ENCODE assay signal across 17 cellular contexts in the genomic region with DNA sequence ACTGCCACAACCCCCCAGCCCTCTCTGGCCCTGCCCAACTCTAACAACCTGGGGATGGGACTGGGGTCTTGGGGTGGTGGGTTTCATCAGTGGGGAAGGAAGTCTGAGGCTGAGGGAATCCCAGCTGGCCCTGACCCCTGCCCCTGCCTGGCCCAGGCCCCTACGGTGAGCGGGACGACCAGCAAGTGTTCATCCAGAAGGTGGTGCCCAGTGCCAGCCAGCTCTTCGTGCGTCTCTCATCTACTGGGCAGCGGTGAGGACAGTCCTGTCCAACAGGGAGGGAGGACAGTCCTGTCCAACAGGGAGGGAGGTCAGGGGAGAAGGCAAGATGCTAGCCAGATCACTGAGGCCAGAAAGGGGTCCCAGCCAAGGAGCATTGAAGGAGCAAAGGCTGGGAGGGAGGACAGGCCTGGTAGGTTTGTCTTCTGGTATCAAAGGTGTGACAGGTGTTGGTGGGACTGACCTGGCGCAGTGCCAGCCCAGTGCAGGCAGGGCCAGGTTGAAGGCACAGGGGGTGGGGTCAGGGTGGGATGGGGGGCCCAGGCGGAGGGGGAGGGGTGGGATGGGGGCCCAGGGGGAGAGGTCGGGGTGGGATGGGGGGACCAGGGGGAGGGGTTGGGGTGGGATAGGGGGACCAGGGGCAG. TPM values are rescaled to one million over a fixed set of nuclear protein-coding genes. Genes with fewer than 3 reads are reported as not detected.
DNase-seq lines count a peak whose midpoint lies in the region; ATAC-seq, FAIRE-seq and TF ChIP-seq lines count a peak whose summit lies in the region.
"Had no signal": no experiment of that assay in that cellular context is flagged by ENCODE, and none has a peak within 500 bp of the region (broad histone marks: within the 10 kb centered on the region; RNA-seq: fewer than 3 reads in every experiment).

No MANE protein-coding gene starts in this region.

- intact Hi-C loops in HepG2 (cut with micrococcal nuclease; ENCODE audit: unreplicated experiment) (no loop called here), dorsolateral prefrontal cortex (cut with DNase I) (no loop called here)

- no peak overlapping the region for H3K4me2 ChIP-seq in HepG2 (ENCODE audit: low read depth, low read length)

- CTCF ChIA-PET in RWPE1 (lab: Yijun Ruan, JAX) (interaction anchor here (0.6 to 1.7 kb wide), 2 partner anchors 13 to 14 kb away, joined by 3 to 5 read pairs; no protein-coding TSS in a partner anchor), HepG2 (lab: Yijun Ruan, JAX; ENCODE audit: low intra/inter-chr PET ratio, low total read pairs) (no interaction called here)

- no peaks in the 10 kb centered on the region for H3K27me3 ChIP-seq in HepG2 (ENCODE audit: control insufficient read depth in 1 of 2, insufficient read depth in 2 of 2, low read length in 2 of 2)
- H3K27me3 ChIP-seq in dorsolateral prefrontal cortex, result no peaks in the 10 kb centered on the region

- POLR2A ChIA-PET in RWPE1 (lab: Yijun Ruan, JAX; ENCODE audit: low non-redundant PET), result no interaction called here
- POLR2A ChIA-PET in HepG2 (lab: Yijun Ruan, JAX), result no interaction called here

- WGBS in HepG2 (ENCODE audit: low lambda C conversion rate), result 81% methylated on average over 5 of the region's 9 CpGs

- peak overlapping the region; percentile 63 for H3K27ac ChIP-seq in RWPE1
- no peak overlapping the region for H3K27ac ChIP-seq in HepG2 (ENCODE audit: extremely low read length, insufficient read depth, low read length)
- H3K27ac ChIP-seq in dorsolateral prefrontal cortex, result no peak overlapping the region
- H3K27ac ChIP-seq: C4-2B, SK-N-MC had no signal

- no peaks in the 10 kb centered on the region for H3K36me3 ChIP-seq in HepG2 (replicated peaks in 1 of 2; ENCODE audit: control insufficient read depth in 1 of 2, insufficient read depth in 2 of 2, low read length in 2 of 2)

- in situ Hi-C loops in HepG2 (cut with HindIII; ENCODE audit: extremely low pct_ligation_motif_present, low pct_unique_long_range_greater_than_20kb), result no loop called here

- FAIRE-seq in HepG2 (lab: Jason Lieb, UNC), result no peak

- DNase-seq in DMS79 treated with DMSO at 0.1 percent for 48 hours (lab: John Stamatoyannopoulos, UW), result peak; percentile 8
- no peak for DNase-seq in DMS79 (lab: John Stamatoyannopoulos, UW)
- peak; percentile 14 for DNase-seq in D341Med (ENCODE audit: low spot score)
- no peak for DNase-seq in RWPE1 (ENCODE audit: low spot score)
- DNase-seq in HepG2 (ENCODE audit: low spot score), result no peak
- DNase-seq in activated CD8-positive, alpha-beta memory T cell treated with anti-CD3 and anti-CD28 coated beads, Interleukin-2, amount 50 U/mL, for 48 hours, result no peak
- DNase-seq in dorsolateral prefrontal cortex, result no peak
- DNase-seq: 8988T, MV-4-11, NCI-H1417 treated with DMSO at 0.1 percent for 48 hours, NCI-H2081, NCI-H446 treated with DMSO at 0.1 percent for 48 hours, OCI-M1, T-cell had no signal

- H4K20me1 ChIP-seq in HepG2 (ENCODE audit: insufficient read depth, low read length), result no peaks in the 10 kb centered on the region

- ATAC-seq in HepG2, result no peak
- ATAC-seq in GM21367 (IDR thresholded peaks at IDR 0.05; ENCODE audit: unreplicated experiment), result no peak
- ATAC-seq: T-cell had no signal

- no peaks in the 10 kb centered on the region for H3K4me1 ChIP-seq in HepG2 (ENCODE audit: insufficient read depth, low read length)

- no peak overlapping the region for H2AFZ ChIP-seq in HepG2 (ENCODE audit: low read length)

- H3K79me2 ChIP-seq in HepG2 (ENCODE audit: insufficient read depth, low read length), result no peaks in the 10 kb centered on the region

- H3K9ac ChIP-seq in HepG2 (ENCODE audit: insufficient read depth, low read depth, low read length), result no peak overlapping the region

- no TSS peak for BruUV-seq in HepG2 (replicated peaks; lab: Mats Ljungman, UMichigan)

- no peak for TF ChIP-seq CTCF in RWPE1 (conservative IDR thresholded peaks at IDR 0.05; ENCODE audit: low read depth)
- no peak for TF ChIP-seq CTCF in HepG2 (CRISPR knock-in tag; IDR thresholded peaks at IDR 0.05)
- no peak for TF ChIP-seq CTCF in dorsolateral prefrontal cortex (IDR thresholded peaks at IDR 0.05 in 54 of 56, conservative IDR thresholded peaks at IDR 0.05 in 2 of 56; ENCODE audit: low read depth in 1 of 56, partially characterized antibody in 56 of 56)

- TF ChIP-seq RAD21 in HepG2 (CRISPR knock-in tag; IDR thresholded peaks at IDR 0.05), result no peak

- no peak for TF ChIP-seq EP300 in HepG2 (IDR thresholded peaks at IDR 0.05; ENCODE audit: low read depth in 2 of 2, low read length in 2 of 2)
- no peak for TF ChIP-seq EP300 in HepG2 (CRISPR knock-in tag; IDR thresholded peaks at IDR 0.05; ENCODE audit: borderline replicate concordance)

- no peak overlapping the region for H3K4me3 ChIP-seq in HepG2 (replicated peaks in 1 of 3; ENCODE audit: insufficient read depth in 1 of 3, low read depth in 2 of 3, low read length in 3 of 3)
- H3K4me3 ChIP-seq in dorsolateral prefrontal cortex, result no peak overlapping the region
- H3K4me3 ChIP-seq: SK-N-MC had no signal

- no peak for TF ChIP-seq POLR2A in HepG2 (IDR thresholded peaks at IDR 0.05; ENCODE audit: insufficient read depth in 1 of 2, low read depth in 2 of 2, low read length in 2 of 2)

- H3K9me3 ChIP-seq in HepG2 (ENCODE audit: low read length), result no peaks in the 10 kb centered on the region

TF ChIP-seq in HepG2, 621 proteins besides CTCF, POLR2A, EP300 and RAD21:
- TF ChIP-seq FOXA3 (CRISPR knock-in tag; IDR thresholded peaks at IDR 0.05), result no peak
- TF ChIP-seq LCORL (IDR thresholded peaks at IDR 0.05), result 0 out of 2 replicates have a peak, but pooled peaks have one; percentile 19
- no peak for TF ChIP-seq LCORL (CRISPR knock-in tag; IDR thresholded peaks at IDR 0.05)
- no peak for TF ChIP-seq ZSCAN29 (CRISPR knock-in tag; conservative IDR thresholded peaks at IDR 0.05)
- TF ChIP-seq ZKSCAN1 (IDR thresholded peaks at IDR 0.05; ENCODE audit: low read length), result no peak

RNA-seq across cellular contexts. Expression of a gene that starts 12.1 kb away (rescaled TPM):
- total RNA-seq in HepG2 (2016; rRNA removed; fragmentation: Illumina TruSeq; extraction: Trizol) (0.45 and 0.86 TPM in 2 replicates), dorsolateral prefrontal cortex (100 to 1,000 TPM in 6 of 120 experiments, 10 to 100 TPM in 114; 36.1 to 111 (median 69.5) TPM)
- 0.97 and 1.7 TPM in 2 replicates for total RNA-seq in HepG2 (2016; cell fraction: cytosol; rRNA removed; fragmentation: Illumina TruSeq; extraction: Trizol; ENCODE audit: low read depth)
- total RNA-seq in HepG2 (2016; cell fraction: insoluble cytoplasmic fraction; rRNA removed; fragmentation: Illumina TruSeq; extraction: Trizol), result 0.65 and 0.95 TPM in 2 replicates
- 0.37 and 1.2 TPM in 2 replicates for total RNA-seq in HepG2 (2016; cell fraction: membrane; rRNA removed; fragmentation: Illumina TruSeq; extraction: Trizol)
- total RNA-seq in HepG2 (2016; cell fraction: nucleus; rRNA removed; fragmentation: Illumina TruSeq; extraction: Trizol), result 0.81 and 1.2 TPM in 2 replicates
- polyA plus RNA-seq in HepG2 (2011; rRNA removed), result 2.2 and 2.3 TPM in 2 replicates
- 0.73 and 1.1 TPM in 2 replicates for polyA plus RNA-seq in HepG2 (2011; cell fraction: cytosol; rRNA removed)
- polyA plus RNA-seq in HepG2 (2011; cell fraction: nucleus; rRNA removed), result 13.9 and 21.0 TPM in 2 replicates
- polyA plus RNA-seq in HepG2 (2012), result 3.8 and 4.0 TPM in 2 replicates
- 0.32 TPM in 2 replicates for polyA plus RNA-seq in HepG2 (2016; cell fraction: cytosol; fragmentation: Illumina TruSeq; extraction: Trizol; ENCODE audit: low read depth)
- polyA plus RNA-seq in HepG2 (2016; cell fraction: insoluble cytoplasmic fraction; fragmentation: Illumina TruSeq; extraction: Trizol; ENCODE audit: low read depth), result 0.66 and 0.89 TPM in 2 replicates
- polyA plus RNA-seq in HepG2 (2016; cell fraction: membrane; fragmentation: Illumina TruSeq; extraction: Trizol; ENCODE audit: low read depth), result 0.61 and 0.92 TPM in 2 replicates
- 3.8 and 5.0 TPM in 2 replicates for polyA plus RNA-seq in HepG2 (2016; cell fraction: nucleus; fragmentation: Illumina TruSeq; extraction: Trizol; ENCODE audit: insufficient read depth, low read depth)
- polyA minus RNA-seq in HepG2 (2011; rRNA and poly(A)+ RNA removed; ENCODE audit: low replicate concordance), result 2.3 and 20.6 TPM in 2 replicates
- 1.2 and 2.7 TPM in 2 replicates for polyA minus RNA-seq in HepG2 (2011; cell fraction: cytosol; rRNA and poly(A)+ RNA removed)
- 2.4 and 2.6 TPM in 2 replicates for polyA minus RNA-seq in HepG2 (2011; cell fraction: nucleus; rRNA and poly(A)+ RNA removed)

RNA-seq across cellular contexts. Expression of a gene that starts 12.4 kb away (rescaled TPM):
- total RNA-seq in HepG2 (2016; rRNA removed; fragmentation: Illumina TruSeq; extraction: Trizol), result 13.8 and 16.2 TPM in 2 replicates
- 5.3 and 5.6 TPM in 2 replicates for total RNA-seq in HepG2 (2016; cell fraction: cytosol; rRNA removed; fragmentation: Illumina TruSeq; extraction: Trizol; ENCODE audit: low read depth)
- total RNA-seq in HepG2 (2016; cell fraction: insoluble cytoplasmic fraction; rRNA removed; fragmentation: Illumina TruSeq; extraction: Trizol), result 13.0 and 17.7 TPM in 2 replicates
- total RNA-seq in HepG2 (2016; cell fraction: membrane; rRNA removed; fragmentation: Illumina TruSeq; extraction: Trizol), result 7.8 and 10.7 TPM in 2 replicates
- 13.0 and 13.3 TPM in 2 replicates for total RNA-seq in HepG2 (2016; cell fraction: nucleus; rRNA removed; fragmentation: Illumina TruSeq; extraction: Trizol)
- 17.4 and 20.6 TPM in 2 replicates for polyA plus RNA-seq in HepG2 (2011; rRNA removed)
- 13.3 and 18.5 TPM in 2 replicates for polyA plus RNA-seq in HepG2 (2011; cell fraction: cytosol; rRNA removed)
- polyA plus RNA-seq in HepG2 (2011; cell fraction: nucleus; rRNA removed), result 67.9 and 84.5 TPM in 2 replicates
- 15.6 and 36.6 TPM in 2 replicates for polyA plus RNA-seq in HepG2 (2012)
- polyA plus RNA-seq in HepG2 (2016; cell fraction: cytosol; fragmentation: Illumina TruSeq; extraction: Trizol; ENCODE audit: low read depth), result 7.9 and 8.8 TPM in 2 replicates
- polyA plus RNA-seq in HepG2 (2016; cell fraction: insoluble cytoplasmic fraction; fragmentation: Illumina TruSeq; extraction: Trizol; ENCODE audit: low read depth), result 20.3 and 25.0 TPM in 2 replicates
- polyA plus RNA-seq in HepG2 (2016; cell fraction: membrane; fragmentation: Illumina TruSeq; extraction: Trizol; ENCODE audit: low read depth), result 14.5 and 16.5 TPM in 2 replicates
- 34.3 and 43.8 TPM in 2 replicates for polyA plus RNA-seq in HepG2 (2016; cell fraction: nucleus; fragmentation: Illumina TruSeq; extraction: Trizol; ENCODE audit: insufficient read depth, low read depth)
- 46.9 and 53.5 TPM in 2 replicates for polyA minus RNA-seq in HepG2 (2011; rRNA and poly(A)+ RNA removed; ENCODE audit: low replicate concordance)
- 25.8 and 30.2 TPM in 2 replicates for polyA minus RNA-seq in HepG2 (2011; cell fraction: cytosol; rRNA and poly(A)+ RNA removed)
- polyA minus RNA-seq in HepG2 (2011; cell fraction: nucleus; rRNA and poly(A)+ RNA removed), result 15.2 and 18.8 TPM in 2 replicates
- 10 to 100 TPM; 14.0 to 58.3 (median 25.4) TPM for total RNA-seq in dorsolateral prefrontal cortex

Comparison
In these comparisons a context has a peak if more than half of its experiments do, and no peak if none do; other contexts are left out.
1. DNase-seq: peak in DMS79 treated with DMSO at 0.1 percent for 48 hours (single experiment) and D341Med (single experiment); none in DMS79 (single experiment), RWPE1 (single experiment), HepG2 (single experiment), activated CD8-positive, alpha-beta memory T cell treated with anti-CD3 and anti-CD28 coated beads, Interleukin-2, amount 50 U/mL, for 48 hours (single experiment) and dorsolateral prefrontal cortex (0 of 10).
2. RNA of a gene that starts 12.1 kb away (total RNA-seq): 36.1 to 111 TPM in dorsolateral prefrontal cortex; 0.37 to 1.7 TPM in HepG2; every median in the first group is over 10 times any median in the second.